In the genomic region with DNA sequence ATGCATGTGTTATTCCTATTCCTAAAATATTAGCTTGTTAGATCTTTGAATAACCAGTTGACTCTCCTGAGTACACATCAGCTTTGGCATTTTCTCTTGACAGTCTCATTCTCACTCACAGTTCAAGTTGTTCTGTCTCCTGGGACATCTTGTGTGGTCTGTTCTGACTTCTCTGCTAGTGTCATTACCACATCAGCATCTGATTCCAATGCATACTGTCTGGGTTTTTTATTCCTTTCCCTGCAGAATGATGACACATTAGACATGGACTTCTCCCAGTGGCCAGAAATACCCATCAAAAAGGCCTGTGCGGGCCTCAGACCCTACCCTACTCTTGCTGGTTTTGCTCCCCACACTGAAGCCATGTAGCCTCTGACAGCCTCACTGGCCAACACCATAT, we compare ENCODE assay signal across 17 cellular contexts. TPM values are rescaled to one million over a fixed set of nuclear protein-coding genes. Genes with fewer than 3 reads are reported as not detected.
DNase-seq lines count a peak whose midpoint lies in the region; ATAC-seq and TF ChIP-seq lines count a peak whose summit lies in the region.
"Had no signal": no experiment of that assay in that cellular context is flagged by ENCODE, and none has a peak within 500 bp of the region (broad histone marks: within the 10 kb centered on the region; RNA-seq: fewer than 3 reads in every experiment).

No MANE protein-coding gene starts in this region.

- ATAC-seq in GM19455 (IDR thresholded peaks at IDR 0.05; ENCODE audit: unreplicated experiment), result no peak
- ATAC-seq: body of pancreas, psoas muscle had no signal

- peaks cover 43% of the 10 kb centered on the region for H3K79me2 ChIP-seq in GM23248 (ENCODE audit: insufficient read depth)

- H3K4me1 ChIP-seq in GM23248 (ENCODE audit: insufficient read depth), result peaks cover 4% of the 10 kb centered on the region; the same call in 1 of the 2 replicates

- no peak overlapping the region for H3K9ac ChIP-seq in GM23248

- 16 to 37% methylated on average over 1 of the region's 1 CpG for WGBS in GM23248 (ENCODE audit: low coverage in 1 of 2, low lambda C conversion rate in 2 of 2, missing lambda C conversion rate in 2 of 2), 2 experiments

- peak overlapping the region; percentile 11 for H3K4me2 ChIP-seq in GM23248 (ENCODE audit: unreplicated experiment)

- POLR2A ChIA-PET in AG04449 (lab: Yijun Ruan, JAX), result interaction anchor here (1.6 kb wide), 1 partner anchor 111 kb away, joined by 3 read pairs; a partner anchor contains a TSS

- H4K20me1 ChIP-seq in GM23248 (ENCODE audit: insufficient read depth), result no peaks in the 10 kb centered on the region

- peaks cover 18% of the 10 kb centered on the region for H3F3A ChIP-seq in GM23248 (ENCODE audit: insufficient read depth)

- H3K4me3 ChIP-seq in AG04449 (ENCODE audit: low read depth, low read length) (no peak overlapping the region), GM23248 (no peak overlapping the region), brain microvascular endothelial cell (ENCODE audit: low read depth, low read length) (no peak overlapping the region)
- H3K4me3 ChIP-seq: body of pancreas, HAP-1, lung, psoas muscle had no signal

- H3K9me3 ChIP-seq in GM23248 (ENCODE audit: low read depth), result no peaks in the 10 kb centered on the region
- H3K9me3 ChIP-seq: body of pancreas, HAP-1, psoas muscle had no signal

- no peak overlapping the region for H2AFZ ChIP-seq in GM23248

- H3K27me3 ChIP-seq in GM23248 (replicated peaks; ENCODE audit: insufficient read depth) (no peaks in the 10 kb centered on the region), brain microvascular endothelial cell (replicated peaks) (no peaks in the 10 kb centered on the region)
- H3K27me3 ChIP-seq: body of pancreas had no signal

- DNase-seq in AG04449 (ENCODE audit: low read depth, low spot score) (peak; percentile 38), GM23248 (peak; percentile 77), brain microvascular endothelial cell (peak; percentile 42), myocyte (ENCODE audit: low read depth) (peak; percentile 45), AML-193 (lab: John Stamatoyannopoulos, UW) (no peak), iPS-NIHi7 (ENCODE audit: extremely low spot score) (no peak), foreskin melanocyte (no peak)
- DNase-seq: activated CD4-positive, alpha-beta T cell treated with anti-CD3 and anti-CD28 coated beads for 1 hour; activated T-cell treated with anti-CD3 and anti-CD28 coated beads, Interleukin-2, amount 50 U/mL, for 24 hours; body of pancreas; hypothalamus; NCI-H2227 treated with DMSO at 0.1 percent for 48 hours; psoas muscle; stimulated activated CD4-positive, alpha-beta T cell treated with anti-CD3 and anti-CD28 coated beads, Interleukin-2, amount 100 ng/mL, for 24 hours had no signal

- TF ChIP-seq CTCF in AG04449 (IDR thresholded peaks at IDR 0.05; ENCODE audit: insufficient read depth, low read length, missing control alignments), result no peak
- no peak for TF ChIP-seq CTCF in brain microvascular endothelial cell (IDR thresholded peaks at IDR 0.05; ENCODE audit: low read depth, low read length, missing control alignments)

- H3K27ac ChIP-seq in GM23248, result no peak overlapping the region
- H3K27ac ChIP-seq in brain microvascular endothelial cell, result peak overlapping the region; percentile 9
- H3K27ac ChIP-seq: body of pancreas, psoas muscle had no signal

- H3K36me3 ChIP-seq in GM23248 (ENCODE audit: low read depth) (no peaks in the 10 kb centered on the region), brain microvascular endothelial cell (replicated peaks) (no peaks in the 10 kb centered on the region)

- no peaks in the 10 kb centered on the region for H3K9me2 ChIP-seq in GM23248 (ENCODE audit: insufficient read depth)

- in situ Hi-C loops in GM23248 (cut with MboI) (no loop called here), brain microvascular endothelial cell (cut with HindIII; ENCODE audit: low pct_ligation_motif_present, low sequenced_read_pairs) (no loop called here)

- CTCF ChIA-PET in AG04449 (lab: Yijun Ruan, JAX), result interaction anchor here (1.5 kb wide), 1 partner anchor 58 kb away, joined by 4 read pairs; no protein-coding TSS in a partner anchor

RNA-seq across cellular contexts. Expression of a gene that starts 2.7 kb away (rescaled TPM):
- 8.0 and 11.5 TPM in 2 replicates for total RNA-seq in GM23248 (2014; rRNA removed; shearing (Covaris generic))
- polyA plus RNA-seq in GM23248 (2016; fragmentation: Nextera tagmentation; extraction: Ambion mirVana), result 3.7 TPM in 2 replicates
- total RNA-seq in myocyte, result 18.4 and 19.9 TPM in 2 replicates
- polyA plus RNA-seq in myocyte (2012), result 8.3 TPM

RNA-seq across cellular contexts. Expression of a gene that starts 41.0 kb away (rescaled TPM):
- total RNA-seq in GM23248 (2014; rRNA removed; shearing (Covaris generic)), result 45.6 and 46.9 TPM in 2 replicates
- 7.9 and 10.2 TPM in 2 replicates for polyA plus RNA-seq in GM23248 (2016; fragmentation: Nextera tagmentation; extraction: Ambion mirVana)
- 4.8 and 7.9 TPM in 2 replicates for total RNA-seq in myocyte
- 18.1 TPM for polyA plus RNA-seq in myocyte (2012)

Comparison
In these comparisons a context has a peak if more than half of its experiments do, and no peak if none do; other contexts are left out.
1. DNase-seq: peak in AG04449 (single experiment), GM23248 (single experiment), brain microvascular endothelial cell (single experiment) and myocyte (single experiment); none in AML-193 (0 of 2), iPS-NIHi7 (single experiment) and foreskin melanocyte (single experiment).